In the genomic region with DNA sequence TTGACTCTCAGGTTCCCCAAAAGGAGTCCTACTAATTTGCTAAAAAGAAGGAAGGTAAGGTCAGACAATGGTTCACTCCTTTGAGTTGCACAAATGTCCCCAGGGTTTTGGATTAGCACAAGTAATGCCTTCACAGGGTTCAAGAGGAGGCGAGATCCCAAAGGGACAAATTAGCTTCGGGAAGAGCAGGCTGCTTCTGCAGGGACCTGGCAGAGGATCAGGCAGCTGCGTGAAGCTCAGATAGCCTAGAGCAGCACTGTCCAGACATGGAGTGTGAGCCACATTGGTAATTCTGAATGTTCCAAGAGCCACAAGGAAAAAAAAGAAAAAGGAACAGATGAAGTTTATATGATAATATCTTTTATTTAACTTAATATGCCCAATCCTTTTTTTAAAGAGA, we compare ENCODE assay signal across 13 cellular contexts.
DNase-seq lines count a peak whose midpoint lies in the region; ATAC-seq and TF ChIP-seq lines count a peak whose summit lies in the region.
"Had no signal": no experiment of that assay in that cellular context is flagged by ENCODE, and none has a peak within 500 bp of the region (broad histone marks: within the 10 kb centered on the region; RNA-seq: fewer than 3 reads in every experiment).

No MANE protein-coding gene starts in this region.

- H3K36me3 ChIP-seq in heart right ventricle (peaks cover 0 to 26% (median 0%) of the 10 kb centered on the region in 9 donors), psoas muscle (ENCODE audit: insufficient read depth in 1 of 2, low read depth in 1 of 2) (peaks cover 0 to 42% of the 10 kb centered on the region in 2 donors)
- H3K36me3 ChIP-seq: BLaER1 treated with 17β-estradiol and CSF1 and Interleukin-3, amounts not matched to agents 10 nM and 100 nM had no signal

- ATAC-seq in heart right ventricle (peak in 5 of 8 donors; percentile 39 to 81 (median 62)), left cardiac atrium (no peak), psoas muscle (peak in 3 of 4 donors; percentile 57 to 78 (median 69)), HG03108 (IDR thresholded peaks at IDR 0.05; ENCODE audit: unreplicated experiment) (no peak)

- no peak overlapping the region for H3K4me3 ChIP-seq in heart right ventricle
- no peak overlapping the region for H3K4me3 ChIP-seq in psoas muscle
- H3K4me3 ChIP-seq: BLaER1 treated with 17β-estradiol and CSF1 and Interleukin-3, amounts not matched to agents 10 nM and 100 nM; GM23248 had no signal

- DNase-seq in NCI-H82 (lab: John Stamatoyannopoulos, UW), result peak; percentile 12
- DNase-seq in NCI-H82 treated with DMSO at 0.1 percent for 48 hours (lab: John Stamatoyannopoulos, UW; ENCODE audit: unreplicated experiment), result no peak
- peak in 1 of 2 donors; percentile 30 for DNase-seq in heart right ventricle
- DNase-seq in left cardiac atrium, result no peak
- DNase-seq in psoas muscle, result peak in 1 of 2 donors; percentile 82
- no peak for DNase-seq in NCI-H2107 (lab: John Stamatoyannopoulos, UW)
- DNase-seq: CD8-positive, alpha-beta memory T cell; COR-L47; GM23248; HCEC 1CT had no signal

- peaks cover 0 to 6% (median 0%) of the 10 kb centered on the region in 9 donors for H3K4me1 ChIP-seq in heart right ventricle
- H3K4me1 ChIP-seq in psoas muscle, result no peaks in the 10 kb centered on the region
- H3K4me1 ChIP-seq: BLaER1 treated with 17β-estradiol and CSF1 and Interleukin-3, amounts not matched to agents 10 nM and 100 nM had no signal

- intact Hi-C loops in heart right ventricle (cut with DNase I) (no loop called here), left cardiac atrium (cut with DNase I) (no loop called here), psoas muscle (cut with DNase I) (no loop called here)

- TF ChIP-seq CTCF in heart right ventricle (IDR thresholded peaks at IDR 0.05) (no peak), psoas muscle (IDR thresholded peaks at IDR 0.05) (no peak)

- H3K27me3 ChIP-seq in heart right ventricle, result no peaks in the 10 kb centered on the region
- H3K27me3 ChIP-seq in psoas muscle (ENCODE audit: insufficient read depth in 3 of 3, low read length in 2 of 3), result no peaks in the 10 kb centered on the region
- H3K27me3 ChIP-seq: BLaER1 treated with 17β-estradiol and CSF1 and Interleukin-3, amounts not matched to agents 10 nM and 100 nM had no signal

- 30 to 42% methylated on average over 3 of the region's 3 CpGs for WGBS in heart right ventricle, 2 donors
- WGBS in psoas muscle, 3 donors, result 14 to 36% (median 23%) methylated on average over 3 of the region's 3 CpGs

- H3K27ac ChIP-seq in heart right ventricle, result no peak overlapping the region
- no peak overlapping the region for H3K27ac ChIP-seq in psoas muscle
- H3K27ac ChIP-seq: BLaER1 treated with 17β-estradiol and CSF1 and Interleukin-3, amounts not matched to agents 10 nM and 100 nM; GM23248; HL-60 had no signal

- H3K9me3 ChIP-seq in heart right ventricle (peaks cover 0 to 9% (median 0%) of the 10 kb centered on the region in 11 donors), psoas muscle (peaks cover 6% of the 10 kb centered on the region)

Comparison
In these comparisons a context has a peak if more than half of its experiments do, and no peak if none do; other contexts are left out.
1. ATAC-seq: peak in heart right ventricle (5 of 8) and psoas muscle (3 of 4); none in left cardiac atrium (0 of 2) and HG03108 (single experiment).